Comparison of ENCODE assay signal across 20 cellular contexts in the genomic region with DNA sequence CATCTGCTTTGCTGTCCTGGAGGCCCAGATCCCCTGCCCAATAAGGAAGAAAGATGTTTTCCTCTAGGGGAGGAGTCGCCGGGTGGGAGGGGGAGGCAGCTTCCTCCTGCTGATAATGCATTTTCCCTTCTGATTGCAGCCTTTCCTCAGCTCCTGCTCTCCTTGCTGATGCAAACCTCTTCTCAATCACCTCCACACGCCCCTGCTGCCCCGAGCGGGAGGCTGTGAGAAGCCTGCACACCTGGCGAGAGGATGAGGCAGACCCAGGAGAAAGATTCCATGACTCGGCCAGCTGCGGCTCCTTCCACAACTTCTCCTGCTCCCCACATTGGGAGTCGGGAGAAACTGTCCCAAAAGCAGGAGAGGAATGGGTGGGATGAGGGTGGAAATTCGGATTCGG.
"Had no signal": no experiment of that assay in that cellular context is flagged by ENCODE, and none has a peak within 500 bp of the region (broad histone marks: within the 10 kb centered on the region; RNA-seq: fewer than 3 reads in every experiment).

No MANE protein-coding gene starts in this region.

- H3K27ac Mint-ChIP-seq: activated CD4-positive, alpha-beta T cell treated with anti-CD3 and anti-CD28 coated beads, Interleukin-2, amount 10 ng/mL, durations not matched to agents 7 days and 5 days; activated naive CD4-positive, alpha-beta T cell treated with anti-CD3 and anti-CD28 coated beads, Interleukin-2, amount 10 ng/mL, durations not matched to agents 7 days and 5 days; activated naive CD8-positive, alpha-beta T cell treated with anti-CD3 and anti-CD28 coated beads, Interleukin-2, amount 50 U/mL, for 24 hours; natural killer cell had no signal

- H3K4me1 Mint-ChIP-seq: activated CD4-positive, alpha-beta T cell treated with anti-CD3 and anti-CD28 coated beads, Interleukin-2, amount 10 ng/mL, durations not matched to agents 7 days and 5 days; activated naive CD4-positive, alpha-beta T cell treated with anti-CD3 and anti-CD28 coated beads, Interleukin-2, amount 10 ng/mL, durations not matched to agents 7 days and 5 days had no signal

- H3K4me1 ChIP-seq: colonic mucosa, upper lobe of right lung had no signal

- H3K9me3 ChIP-seq: colonic mucosa, upper lobe of right lung had no signal

- H3K4me3 Mint-ChIP-seq: activated CD4-positive, alpha-beta T cell treated with anti-CD3 and anti-CD28 coated beads, Interleukin-2, amount 10 ng/mL, durations not matched to agents 7 days and 5 days; activated naive CD4-positive, alpha-beta T cell treated with anti-CD3 and anti-CD28 coated beads, Interleukin-2, amount 10 ng/mL, durations not matched to agents 7 days and 5 days; activated naive CD8-positive, alpha-beta T cell treated with anti-CD3 and anti-CD28 coated beads, Interleukin-2, amount 50 U/mL, for 24 hours; activated T-cell treated with anti-CD3 and anti-CD28 coated beads, Interleukin-2, amount 50 U/mL, for 4 hours; natural killer cell had no signal

- H3K27ac ChIP-seq: brain microvascular endothelial cell, colonic mucosa, upper lobe of right lung had no signal

- H3K36me3 Mint-ChIP-seq: activated naive CD4-positive, alpha-beta T cell treated with anti-CD3 and anti-CD28 coated beads, Interleukin-2, amount 10 ng/mL, durations not matched to agents 7 days and 5 days; natural killer cell had no signal

- H3K4me3 ChIP-seq: colonic mucosa, upper lobe of right lung had no signal

- H3K9me3 Mint-ChIP-seq: activated CD4-positive, alpha-beta T cell treated with anti-CD3 and anti-CD28 coated beads, Interleukin-2, amount 10 ng/mL, durations not matched to agents 7 days and 5 days; activated naive CD4-positive, alpha-beta T cell treated with anti-CD3 and anti-CD28 coated beads, Interleukin-2, amount 10 ng/mL, durations not matched to agents 7 days and 5 days; activated naive CD8-positive, alpha-beta T cell treated with anti-CD3 and anti-CD28 coated beads, Interleukin-2, amount 50 U/mL, for 24 hours; activated T-cell treated with anti-CD3 and anti-CD28 coated beads, Interleukin-2, amount 50 U/mL, for 4 hours; natural killer cell had no signal

- H3K36me3 ChIP-seq: brain microvascular endothelial cell, colonic mucosa, upper lobe of right lung had no signal

- ATAC-seq: activated CD4-positive, CD25-positive, alpha-beta regulatory T cell treated with anti-CD3 and anti-CD28 coated beads, Interleukin-2, amount 50 U/mL, for 24 hours; activated naive CD8-positive, alpha-beta T cell treated with anti-CD3 and anti-CD28 coated beads, Interleukin-2, amount 50 U/mL, for 24 hours; activated T-cell treated with anti-CD3 and anti-CD28 coated beads, Interleukin-2, amount 50 U/mL, for 4 hours; natural killer cell; upper lobe of right lung had no signal

- DNase-seq: activated CD4-positive, alpha-beta T cell treated with anti-CD3 and anti-CD28 coated beads, Interleukin-2, amount 10 ng/mL, durations not matched to agents 7 days and 5 days; activated CD8-positive, alpha-beta memory T cell treated with anti-CD3 and anti-CD28 coated beads, Interleukin-2, amount 50 U/mL, for 4 hours; activated effector memory CD4-positive, alpha-beta T cell treated with Interleukin-2 at 50 U/mL for 16 hours; activated naive CD4-positive, alpha-beta T cell treated with anti-CD3 and anti-CD28 coated beads, Interleukin-2, amount 10 ng/mL, durations not matched to agents 7 days and 5 days; activated naive CD8-positive, alpha-beta T cell treated with anti-CD3 and anti-CD28 coated beads, Interleukin-2, amount 50 U/mL, for 24 hours; activated T-cell treated with anti-CD3 and anti-CD28 coated beads, Interleukin-2, amount 50 U/mL, for 4 hours; anterior cingulate cortex; brain microvascular endothelial cell; central memory CD4-positive, alpha-beta T cell; colonic mucosa; erythroblast; foreskin melanocyte; head of caudate nucleus; natural killer cell; nucleus accumbens; posterior cingulate gyrus; stimulated activated CD8-positive, alpha-beta memory T cell treated with anti-CD3 and anti-CD28 coated beads, Interleukin-4, amount 100 ng/mL, for 48 hours; stimulated activated naive CD4-positive, alpha-beta T cell; upper lobe of right lung had no signal
